8 cellular contexts compared by ENCODE assay signal in genomic region chr19:55487884-55488687, GRCh38. TPM values are rescaled to one million over a fixed set of nuclear protein-coding genes. Genes with fewer than 3 reads are reported as not detected.
DNase-seq lines count a peak whose midpoint lies in the region; ATAC-seq, FAIRE-seq and TF ChIP-seq lines count a peak whose summit lies in the region.

Gene SSC5D (plus strand): TSS chr19:55488436. CDS start chr19:55488590, 154 bp downstream.

- H4K20me1 ChIP-seq in keratinocyte (ENCODE audit: control insufficient read depth, extremely low read depth, insufficient read depth, low read length): no peaks in the 10 kb centered on the region

- DNase-seq in activated T-cell treated with anti-CD3 and anti-CD28 coated beads, Interleukin-2, amount 50 U/mL, for 4 hours: no peak
- no peak for DNase-seq in activated T-cell treated with anti-CD3 and anti-CD28 coated beads for 4 hours
- DNase-seq in keratinocyte (ENCODE audit: low read depth, low spot score): no peak
- no peak for DNase-seq in GM20000 (ENCODE audit: low spot score)
- DNase-seq in effector memory CD4-positive, alpha-beta T cell: no peak

- WGBS in thymus: 53% methylated on average over 20 of the region's 22 CpGs

- H3K4me3 ChIP-seq in keratinocyte (ENCODE audit: control insufficient read depth in 2 of 3, extremely low read depth in 1 of 3, insufficient read depth in 2 of 3, low read depth in 1 of 3, low read length in 3 of 3) (peak within 1 kb of the TSS in 2 of 3 experiments; percentile 42 to 46), thymus (ENCODE audit: low read length) (peak within 1 kb of the TSS; percentile 73)
- H3K4me3 ChIP-seq in effector memory CD4-positive, alpha-beta T cell (ENCODE audit: insufficient read depth, low read depth, low read length, poor library complexity, severe bottlenecking): no peak within 1 kb of the TSS

- H3K4me1 ChIP-seq in keratinocyte (ENCODE audit: control insufficient read depth, extremely low read depth, insufficient read depth, low read length) (peaks cover 32% of the 10 kb centered on the region), thymus (ENCODE audit: control insufficient read depth, insufficient read depth, low read length) (peaks cover 57% of the 10 kb centered on the region)
- peaks cover 19% of the 10 kb centered on the region for H3K4me1 ChIP-seq in effector memory CD4-positive, alpha-beta T cell (ENCODE audit: control insufficient read depth, insufficient read depth, low read length, poor library complexity, severe bottlenecking)

- H3K4me3 Mint-ChIP-seq in activated T-cell treated with anti-CD3 and anti-CD28 coated beads, Interleukin-2, amount 50 U/mL, for 4 hours: peak within 1 kb of the TSS; percentile 64

- no peak for FAIRE-seq in keratinocyte (lab: Jason Lieb, UNC)

- no peak for TF ChIP-seq CTCF in keratinocyte (optimal IDR thresholded peaks at IDR 0.05 in 1 of 3, IDR thresholded peaks at IDR 0.05 in 1 of 3, conservative IDR thresholded peaks at IDR 0.05 in 1 of 3; ENCODE audit: extremely low read depth in 1 of 3, insufficient read depth in 2 of 3, low read length in 3 of 3)
- TF ChIP-seq CTCF in GM20000 (IDR thresholded peaks at IDR 0.05; ENCODE audit: extremely low read depth, missing control alignments): no peak

- peak within 1 kb of the TSS; percentile 48 for H3K27ac ChIP-seq in angular gyrus (ENCODE audit: low read depth, low read length)
- H3K27ac ChIP-seq in keratinocyte (ENCODE audit: control insufficient read depth, insufficient read depth, low read length): peak within 1 kb of the TSS; percentile 77
- H3K27ac ChIP-seq in thymus (ENCODE audit: low read depth): peak within 1 kb of the TSS; percentile 64
- H3K27ac ChIP-seq in effector memory CD4-positive, alpha-beta T cell (ENCODE audit: insufficient read depth, low read length, poor library complexity, severe bottlenecking): no peak within 1 kb of the TSS

- H3K4me2 ChIP-seq in keratinocyte (ENCODE audit: control insufficient read depth, extremely low read depth, insufficient read depth, low read depth, low read length): peak within 1 kb of the TSS; percentile 52

- dilution Hi-C loops in keratinocyte (cut with MboI; ENCODE audit: extremely low pct_ligation_motif_present, low sequenced_read_pairs): no loop called here

- H3K9me3 Mint-ChIP-seq in activated T-cell treated with anti-CD3 and anti-CD28 coated beads, Interleukin-2, amount 50 U/mL, for 4 hours: no peaks in the 10 kb centered on the region

- no peaks in the 10 kb centered on the region for H3K36me3 Mint-ChIP-seq in activated T-cell treated with anti-CD3 and anti-CD28 coated beads, Interleukin-2, amount 50 U/mL, for 4 hours (ENCODE audit: insufficient read depth)

- ATAC-seq in activated T-cell treated with anti-CD3 and anti-CD28 coated beads, Interleukin-2, amount 50 U/mL, for 4 hours: no peak
- no peak for ATAC-seq in HG02870 (IDR thresholded peaks at IDR 0.05; ENCODE audit: unreplicated experiment)

- no peaks in the 10 kb centered on the region for H3K79me2 ChIP-seq in keratinocyte (ENCODE audit: control insufficient read depth, insufficient read depth, low read length)

- H3K36me3 ChIP-seq in keratinocyte (ENCODE audit: control insufficient read depth in 2 of 2, extremely low read depth in 1 of 2, insufficient read depth in 2 of 2, low read length in 2 of 2): peaks cover 0 to 5% of the 10 kb centered on the region in 2 experiments
- peaks cover 15% of the 10 kb centered on the region for H3K36me3 ChIP-seq in thymus (ENCODE audit: control insufficient read depth, insufficient read depth)
- peaks cover 4% of the 10 kb centered on the region for H3K36me3 ChIP-seq in effector memory CD4-positive, alpha-beta T cell (ENCODE audit: control insufficient read depth, insufficient read depth, low read length)

- H3K4me1 Mint-ChIP-seq in activated T-cell treated with anti-CD3 and anti-CD28 coated beads, Interleukin-2, amount 50 U/mL, for 4 hours (ENCODE audit: low read depth): peaks cover 15% of the 10 kb centered on the region

- no peak within 1 kb of the TSS for H2AFZ ChIP-seq in keratinocyte (ENCODE audit: control insufficient read depth, low read length)

- peaks cover 26% of the 10 kb centered on the region for H3K27me3 ChIP-seq in keratinocyte (ENCODE audit: control insufficient read depth, extremely low read depth, insufficient read depth, low read length)
- no peaks in the 10 kb centered on the region for H3K27me3 ChIP-seq in thymus (ENCODE audit: control insufficient read depth, insufficient read depth)
- H3K27me3 ChIP-seq in effector memory CD4-positive, alpha-beta T cell (replicated peaks; ENCODE audit: control insufficient read depth, insufficient read depth, low read length, poor library complexity, severe bottlenecking): no peaks in the 10 kb centered on the region

- H3K9me3 ChIP-seq in keratinocyte (ENCODE audit: control insufficient read depth, low read depth, low read length): no peaks in the 10 kb centered on the region
- no peaks in the 10 kb centered on the region for H3K9me3 ChIP-seq in thymus (ENCODE audit: control insufficient read depth)
- H3K9me3 ChIP-seq in effector memory CD4-positive, alpha-beta T cell (ENCODE audit: control insufficient read depth, low read length): no peaks in the 10 kb centered on the region

- H3K9ac ChIP-seq in keratinocyte (ENCODE audit: control insufficient read depth, extremely low read depth, insufficient read depth, low read length): peak within 1 kb of the TSS; percentile 63

- peaks cover 5% of the 10 kb centered on the region for H3K27me3 Mint-ChIP-seq in activated T-cell treated with anti-CD3 and anti-CD28 coated beads, Interleukin-2, amount 50 U/mL, for 4 hours (ENCODE audit: low read depth)

- H3K9me1 ChIP-seq in keratinocyte (ENCODE audit: control insufficient read depth, extremely low read depth, insufficient read depth, low read length): peaks cover 3% of the 10 kb centered on the region

RNA-seq across cellular contexts. Expression of gene SSC5D, which starts in this region (rescaled TPM):
- under 1 TPM; 0.29 to 0.66 (median 0.38) TPM for total RNA-seq in activated T-cell treated with anti-CD3 and anti-CD28 coated beads, Interleukin-2, amount 50 U/mL, for 4 hours
- not detected in 3 replicates for polyA plus RNA-seq in keratinocyte
- not detected for polyA plus RNA-seq in keratinocyte (2011; ENCODE audit: low read depth)
- 0.01 TPM in 1 of 2 replicates, not detected in the other for polyA plus RNA-seq in keratinocyte (2011; cell fraction: cytosol; rRNA removed)
- polyA plus RNA-seq in keratinocyte (2011; cell fraction: nucleus; rRNA removed): 0.09 and 0.10 TPM in 2 replicates
- polyA plus RNA-seq in keratinocyte (2012; ENCODE audit: low replicate concordance): 0.03 TPM in 1 of 2 replicates, not detected in the other
- polyA minus RNA-seq in keratinocyte: not detected in 3 replicates
- polyA minus RNA-seq in keratinocyte (2011; cell fraction: cytosol; rRNA and poly(A)+ RNA removed): not detected
- polyA minus RNA-seq in keratinocyte (2011; cell fraction: nucleus; rRNA and poly(A)+ RNA removed): not detected in 2 replicates
- 1.8 TPM for polyA plus RNA-seq in thymus
